Comparison of ENCODE assay signal across 19 cellular contexts in the genomic region with DNA sequence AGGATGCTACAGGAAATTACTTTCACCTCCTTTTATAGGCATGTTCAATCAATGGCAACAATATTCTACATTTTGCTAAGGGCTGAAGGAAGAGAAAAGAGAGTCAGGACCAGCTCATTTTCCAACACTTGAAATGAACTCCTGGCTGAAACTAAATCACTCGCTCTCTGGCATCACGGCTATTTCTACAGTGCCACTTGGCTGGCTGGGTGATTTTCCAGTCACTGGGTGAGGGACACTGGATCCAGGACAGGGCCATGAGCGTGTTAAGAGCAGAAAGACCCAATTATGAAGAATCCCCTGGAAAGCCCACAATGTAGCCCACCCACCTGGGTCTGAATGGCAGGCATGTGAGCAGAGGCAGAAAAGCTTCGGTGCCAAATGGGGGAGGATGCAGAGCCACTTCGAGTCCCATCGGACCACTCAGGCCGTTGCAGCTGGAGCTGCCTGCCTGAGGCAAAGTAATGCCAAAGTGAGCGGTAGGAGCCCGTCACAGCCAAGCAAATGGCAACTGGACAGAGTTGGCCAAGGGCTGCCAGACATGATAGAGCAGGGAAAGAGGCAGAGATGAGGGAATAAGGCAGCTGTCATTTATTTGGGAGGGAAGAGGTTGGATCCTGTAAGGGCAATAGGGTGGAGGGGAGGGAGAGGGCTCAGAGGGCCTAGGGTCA.
A peak's percentile ranks its signal among the peaks of the same experiment; 100 is the strongest.
DNase-seq lines count a peak whose midpoint lies in the region; ATAC-seq and TF ChIP-seq lines count a peak whose summit lies in the region.
"Had no signal": no experiment of that assay in that cellular context is flagged by ENCODE, and none has a peak within 500 bp of the region (broad histone marks: within the 10 kb centered on the region; RNA-seq: fewer than 3 reads in every experiment).

No MANE protein-coding gene starts in this region.

- H2AFZ ChIP-seq in neural progenitor cell (replicated peaks) = no peak overlapping the region

- peak; percentile 84 for ATAC-seq in left ventricle myocardium superior
- ATAC-seq in HG03025 (IDR thresholded peaks at IDR 0.05; ENCODE audit: low FRiP score, unreplicated experiment) = no peak
- ATAC-seq: GM12878 had no signal

- H3K9me3 Mint-ChIP-seq in endodermal cell = peaks cover 9% of the 10 kb centered on the region
- H3K9me3 Mint-ChIP-seq in neural progenitor cell = peaks cover 8% of the 10 kb centered on the region

- H3K4me1 ChIP-seq in right atrium auricular region (no peaks in the 10 kb centered on the region), endodermal cell (ENCODE audit: control insufficient read depth, insufficient read depth, low read length) (no peaks in the 10 kb centered on the region), neural progenitor cell (peaks cover 39% of the 10 kb centered on the region)

- no peak overlapping the region for H3K4me3 Mint-ChIP-seq in endodermal cell
- peak overlapping the region; percentile 46 for H3K4me3 Mint-ChIP-seq in neural progenitor cell
- H3K4me3 Mint-ChIP-seq: CD4-positive, CD25-positive, alpha-beta regulatory T cell had no signal

- intact Hi-C loops in left ventricle myocardium superior (cut with micrococcal nuclease) = no loop called here

- H3K9ac ChIP-seq in endodermal cell (ENCODE audit: extremely low read depth, low read length, poor library complexity, severe bottlenecking) = no peak overlapping the region
- H3K9ac ChIP-seq in neural progenitor cell = no peak overlapping the region
- H3K9ac ChIP-seq: KMS-11 had no signal

- H3K27me3 Mint-ChIP-seq in endodermal cell (ENCODE audit: insufficient read depth) (peaks cover 29% of the 10 kb centered on the region), neural progenitor cell (ENCODE audit: insufficient read depth, low read depth) (peaks cover 2% of the 10 kb centered on the region)
- H3K27me3 Mint-ChIP-seq: CD4-positive, CD25-positive, alpha-beta regulatory T cell had no signal

- H3K4me1 Mint-ChIP-seq in endodermal cell (peaks cover 29% of the 10 kb centered on the region), neural progenitor cell (peaks cover 47% of the 10 kb centered on the region)

- no peak overlapping the region for H3K4me3 ChIP-seq in right atrium auricular region
- no peak overlapping the region for H3K4me3 ChIP-seq in endodermal cell (ENCODE audit: low read length)
- H3K4me3 ChIP-seq in neural progenitor cell = peak overlapping the region; percentile 32
- H3K4me3 ChIP-seq: GM12878, MG63 had no signal

- no peaks in the 10 kb centered on the region for H3K79me2 ChIP-seq in neural progenitor cell (ENCODE audit: low read depth)

- WGBS in endodermal cell (ENCODE audit: insufficient coverage in 1 of 2, insufficient read length in 1 of 2), 2 experiments = 77 to 80% methylated on average over 8 to 9 of the region's 9 CpGs

- H3K27ac ChIP-seq in right atrium auricular region = no peak overlapping the region
- H3K27ac ChIP-seq in endodermal cell (ENCODE audit: low read depth, low read length) = peak overlapping the region; percentile 95
- no peak overlapping the region for H3K27ac ChIP-seq in neural progenitor cell
- H3K27ac ChIP-seq: HL-60, KMS-11 had no signal

- no peaks in the 10 kb centered on the region for H3K27me3 ChIP-seq in right atrium auricular region
- no peaks in the 10 kb centered on the region for H3K27me3 ChIP-seq in endodermal cell (ENCODE audit: control insufficient read depth, insufficient read depth, low read length, poor library complexity, severe bottlenecking)
- H3K27me3 ChIP-seq in neural progenitor cell = no peaks in the 10 kb centered on the region
- H3K27me3 ChIP-seq: MG63 had no signal

- peaks cover 50% of the 10 kb centered on the region for H3F3A ChIP-seq in neural progenitor cell (ENCODE audit: low read depth)

- H3K36me3 Mint-ChIP-seq in endodermal cell (ENCODE audit: low read depth) = peaks cover 5% of the 10 kb centered on the region
- H3K36me3 Mint-ChIP-seq in neural progenitor cell = peaks cover 5% of the 10 kb centered on the region

- no peak for DNase-seq in left ventricle myocardium superior
- DNase-seq in right atrium auricular region (ENCODE audit: low spot score) = no peak
- peak; percentile 74 for DNase-seq in endodermal cell
- DNase-seq in neural progenitor cell (ENCODE audit: low spot score) = peak; percentile 25
- no peak for DNase-seq in HK-2 (ENCODE audit: unreplicated experiment)
- no peak for DNase-seq in MV-4-11 (lab: John Stamatoyannopoulos, UW)
- DNase-seq: AML-193; CD4-positive, CD25-positive, alpha-beta regulatory T cell; DMS53; MG63; NCI-H1105; NCI-H187 treated with DMSO at 0.1 percent for 48 hours; NCI-H446 treated with DMSO at 0.1 percent for 48 hours; NCI-H774; SHP77 had no signal

- H3K36me3 ChIP-seq in right atrium auricular region (no peaks in the 10 kb centered on the region), endodermal cell (ENCODE audit: control insufficient read depth, insufficient read depth, low read length) (no peaks in the 10 kb centered on the region), neural progenitor cell (no peaks in the 10 kb centered on the region)
- H3K36me3 ChIP-seq: MG63 had no signal

- no peak overlapping the region for H3K27ac Mint-ChIP-seq in endodermal cell
- peak overlapping the region; percentile 99 for H3K27ac Mint-ChIP-seq in neural progenitor cell

- peaks cover 10% of the 10 kb centered on the region for H4K20me1 ChIP-seq in neural progenitor cell (ENCODE audit: low read depth)

- TF ChIP-seq CTCF in right atrium auricular region (IDR thresholded peaks at IDR 0.05) = no peak
- TF ChIP-seq CTCF in endodermal cell (conservative IDR thresholded peaks at IDR 0.05) = no peak
- TF ChIP-seq CTCF in neural progenitor cell (IDR thresholded peaks at IDR 0.05) = no peak

- peak overlapping the region; percentile 70 for H3K4me2 ChIP-seq in neural progenitor cell
- H3K4me2 ChIP-seq: KMS-11 had no signal

- H3K9me3 ChIP-seq in right atrium auricular region (peaks cover 0 to 1% of the 10 kb centered on the region in 2 donors), endodermal cell (ENCODE audit: control insufficient read depth, low read length) (peaks cover 7% of the 10 kb centered on the region), neural progenitor cell (ENCODE audit: low read depth) (peaks cover under 1% of the 10 kb centered on the region)
- H3K9me3 ChIP-seq: MG63 had no signal

Comparison
In these comparisons a context has a peak if more than half of its experiments do, and no peak if none do; other contexts are left out.
1. DNase-seq: peak in endodermal cell (single experiment) and neural progenitor cell (single experiment); none in left ventricle myocardium superior (single experiment), right atrium auricular region (single experiment), HK-2 (single experiment) and MV-4-11 (single experiment).